31 cellular contexts compared by ENCODE assay signal in genomic region chr10:129308953-129309352, GRCh38.
"Had no signal": no experiment of that assay in that cellular context is flagged by ENCODE, and none has a peak within 500 bp of the region (broad histone marks: within the 10 kb centered on the region; RNA-seq: fewer than 3 reads in every experiment).

No MANE protein-coding gene starts in this region.

- H3K27me3 ChIP-seq: adrenal gland, ascending aorta, body of pancreas, brain microvascular endothelial cell, breast epithelium, cardiac muscle cell had no signal

- H3K27ac ChIP-seq: adrenal gland, ascending aorta, body of pancreas, brain microvascular endothelial cell, breast epithelium, cardiac muscle cell had no signal

- H3K4me3 ChIP-seq: adrenal gland, ascending aorta, body of pancreas, breast epithelium, cardiac muscle cell had no signal

- DNase-seq: activated effector memory CD4-positive, alpha-beta T cell treated with anti-CD3 and anti-CD28 coated beads, Interleukin-2, amount 50 U/mL, for 16 hours; activated effector memory CD4-positive, alpha-beta T cell treated with Interleukin-2 at 50 U/mL for 16 hours; activated gamma-delta T cell; activated gamma-delta T cell treated with Interleukin-2 at 50 U/mL for 16 hours; activated naive CD4-positive, alpha-beta T cell; activated naive CD4-positive, alpha-beta T cell treated with anti-CD3 and anti-CD28 coated beads for 36 hours; activated naive CD4-positive, alpha-beta T cell treated with anti-CD3 and anti-CD28 coated beads, Interleukin-2, amount 10 ng/mL, durations not matched to agents 7 days and 5 days; activated naive CD4-positive, alpha-beta T cell treated with anti-CD3 and anti-CD28 coated beads, Interleukin-2, amount 50 U/mL, for 16 hours; activated naive CD4-positive, alpha-beta T cell treated with Interleukin-2 at 50 U/mL for 16 hours; activated naive CD8-positive, alpha-beta T cell treated with anti-CD3 and anti-CD28 coated beads for 36 hours; activated naive CD8-positive, alpha-beta T cell treated with anti-CD3 and anti-CD28 coated beads, Interleukin-2, amount 10 ng/mL, durations not matched to agents 7 days and 5 days; activated naive CD8-positive, alpha-beta T cell treated with anti-CD3 and anti-CD28 coated beads, Interleukin-2, amount 50 U/mL, for 24 hours; activated T-cell treated with anti-CD3 and anti-CD28 coated beads, Interleukin-2, amount 50 U/mL, for 24 hours; activated T-cell treated with anti-CD3 and anti-CD28 coated beads, Interleukin-2, amount 50 U/mL, for 4 hours; activated T-cell treated with anti-CD3 and anti-CD28 coated beads, Interleukin-2, amount 50 U/mL, for 48 hours; activated T-cell treated with anti-CD3 and anti-CD28 coated beads, Interleukin-2, amount 50 U/mL, for 72 hours; adrenal gland; amniotic stem cell; amygdala; anterior cingulate cortex; aorta; body of pancreas; brain microvascular endothelial cell; caudate nucleus; central memory CD4-positive, alpha-beta T cell; cerebellar nuclear complex had no signal

- H3K4me1 ChIP-seq: adrenal gland, ascending aorta, body of pancreas, breast epithelium had no signal

- ATAC-seq: activated naive CD4-positive, alpha-beta T cell treated with anti-CD3 and anti-CD28 coated beads, Interleukin-2, amount 50 U/mL, for 72 hours; activated naive CD8-positive, alpha-beta T cell treated with anti-CD3 and anti-CD28 coated beads, Interleukin-2, amount 50 U/mL, for 24 hours; activated T-cell treated with anti-CD3 and anti-CD28 coated beads, Interleukin-2, amount 50 U/mL, for 4 hours; activated T-cell treated with anti-CD3 and anti-CD28 coated beads, Interleukin-2, amount 50 U/mL, for 72 hours; activated T-helper 17 cell treated with anti-CD3 and anti-CD28 coated beads, Interleukin-2, amount 50 U/mL, for 72 hours; body of pancreas had no signal

- H3K36me3 ChIP-seq: adrenal gland, ascending aorta, brain microvascular endothelial cell, breast epithelium, cardiac muscle cell had no signal

- H3K9me3 ChIP-seq: adrenal gland, ascending aorta, body of pancreas, breast epithelium had no signal
